In genomic region chr10:58435297-58435696, GRCh38 we compare ENCODE assay signal across 8 cellular contexts. TPM values are rescaled to one million over a fixed set of nuclear protein-coding genes. Genes with fewer than 3 reads are reported as not detected.
DNase-seq lines count a peak whose midpoint lies in the region; ATAC-seq and TF ChIP-seq lines count a peak whose summit lies in the region.

No MANE protein-coding gene starts in this region.

- H3T11ph ChIP-seq in H9 (ENCODE audit: low read length), result no peak overlapping the region

- no peak overlapping the region for H2BK20ac ChIP-seq in H9 (ENCODE audit: low read depth, low read length, poor library complexity, severe bottlenecking)

- peak overlapping the region; percentile 36 for H2AFZ ChIP-seq in H9 (ENCODE audit: low read length)

- TF ChIP-seq CTCF in H9 (conservative IDR thresholded peaks at IDR 0.05), result no peak

- no peaks in the 10 kb centered on the region for H3K23me2 ChIP-seq in H9 (ENCODE audit: insufficient read length, low read depth, low read length, poor library complexity, severe bottlenecking)

- H2AK5ac ChIP-seq in H9 (ENCODE audit: insufficient read length, low read length), result no peak overlapping the region

- no peak overlapping the region for H3K4me2 ChIP-seq in H9 (ENCODE audit: insufficient read depth, insufficient read length, low read length)

- WGBS in H9 (ENCODE audit: extremely low coverage, insufficient read length, low lambda C conversion rate), result no CpG with 5 or more reads among the region's 2 CpGs

- peaks cover 4 to 5% of the 10 kb centered on the region in 2 experiments; a peak in 3 of 5 replicates for H3K9me3 Mint-ChIP-seq in H9

- peak; percentile 37 for DNase-seq in H9
- peak; percentile 23 for DNase-seq in RPMI8226
- peak; percentile 99 for DNase-seq in fibroblast of peridontal ligament (ENCODE audit: extremely low read depth)
- peak; percentile 99 for DNase-seq in skeletal muscle cell (ENCODE audit: low read depth)
- DNase-seq in COLO668 (lab: John Stamatoyannopoulos, UW; ENCODE audit: unreplicated experiment), result no peak

- no peaks in the 10 kb centered on the region for H3K79me2 ChIP-seq in H9 (ENCODE audit: insufficient read depth, low read length)

- ATAC-seq in GM21423 (IDR thresholded peaks at IDR 0.05; ENCODE audit: unreplicated experiment) (no peak), HG03135 (IDR thresholded peaks at IDR 0.05; ENCODE audit: unreplicated experiment) (no peak), HG02798 (IDR thresholded peaks at IDR 0.05; ENCODE audit: poor library complexity, unreplicated experiment) (no peak)

- H3K36me3 Mint-ChIP-seq in H9 (ENCODE audit: insufficient read depth in 1 of 3, low read depth in 3 of 3), result no peaks in the 10 kb centered on the region; a peak in 1 of 7 replicates

- H3K9ac ChIP-seq in H9 (ENCODE audit: extremely low read depth, insufficient read length, low read length), result no peak overlapping the region

- H2BK12ac ChIP-seq in H9 (ENCODE audit: insufficient read length, low read depth, low read length), result no peak overlapping the region

- H3K4ac ChIP-seq in H9 (ENCODE audit: low read depth, low read length), result no peak overlapping the region

- peaks cover 12 to 13% of the 10 kb centered on the region in 2 experiments for H3K4me1 Mint-ChIP-seq in H9

- H2BK120ac ChIP-seq in H9 (ENCODE audit: low read depth, low read length, poor library complexity, severe bottlenecking), result no peak overlapping the region

- no peak overlapping the region for H3K23ac ChIP-seq in H9 (ENCODE audit: insufficient read length, low read depth, low read length)

- H2BK5ac ChIP-seq in H9 (ENCODE audit: insufficient read length, low read length), result no peak overlapping the region

- peak overlapping the region in 1 of 3 experiments; percentile 74; a peak in 2 of 7 replicates for H3K27ac Mint-ChIP-seq in H9

- H3K56ac ChIP-seq in H9 (ENCODE audit: insufficient read length, low read depth, low read length), result no peak overlapping the region

- no peaks in the 10 kb centered on the region for H3K9me3 ChIP-seq in H9 (ENCODE audit: control insufficient read depth, low read depth, low read length)

- peaks cover 5% of the 10 kb centered on the region; the same call in 1 of the 2 replicates for H3K4me1 ChIP-seq in H9 (ENCODE audit: insufficient read depth, low read length)

- no peak overlapping the region for H4K8ac ChIP-seq in H9 (replicated peaks; ENCODE audit: insufficient read length, low read depth, low read length)

- no peak overlapping the region for H3K18ac ChIP-seq in H9 (ENCODE audit: insufficient read length, low read depth, low read length)

- no peak overlapping the region for H3K27ac ChIP-seq in H9 (ENCODE audit: insufficient read length, low read depth, low read length)

- H3K27me3 Mint-ChIP-seq in H9 (ENCODE audit: low read depth), result no peaks in the 10 kb centered on the region

- no peak overlapping the region for H4K91ac ChIP-seq in H9 (ENCODE audit: insufficient read length, low read depth, low read length)

- no peak overlapping the region for H4K5ac ChIP-seq in H9 (ENCODE audit: insufficient read length, low read depth, low read length)

- no peaks in the 10 kb centered on the region for H3K79me1 ChIP-seq in H9 (ENCODE audit: insufficient read depth, low read depth, low read length, poor library complexity, severe bottlenecking)

- no peak overlapping the region for H3K4me3 Mint-ChIP-seq in H9

- no peak overlapping the region for H3K4me3 ChIP-seq in skeletal muscle cell (ENCODE audit: low read depth, low read length)

- H4K20me1 ChIP-seq in H9 (ENCODE audit: control insufficient read depth, insufficient read depth, insufficient read length), result no peaks in the 10 kb centered on the region

- no peaks in the 10 kb centered on the region for H3K27me3 ChIP-seq in H9 (ENCODE audit: insufficient read depth, low read length)

- H3K14ac ChIP-seq in H9 (ENCODE audit: insufficient read depth, low read length), result no peak overlapping the region

- H2BK15ac ChIP-seq in H9 (ENCODE audit: low read depth, low read length), result no peak overlapping the region; the same call in 1 of the 2 replicates

RNA-seq across cellular contexts. Expression of gene TFAM, which starts 50.1 kb away (rescaled TPM):
- 129 and 144 TPM in 2 replicates for total RNA-seq in H9 (2021)
